ENCODE assay signal across 1 cellular context in genomic region chr14:24145700-24146621, GRCh38.
TF ChIP-seq lines count a peak whose summit lies in the region.

PSME2 (minus strand) TSS chr14:24146610; CDS start chr14:24146581, 29 bp downstream.

TF ChIP-seq in H1, 55 proteins besides CTCF, POLR2A, EP300 and RAD21:
- TF ChIP-seq E2F6 (IDR thresholded peaks at IDR 0.05) (no peak), BCL11A (IDR thresholded peaks at IDR 0.05; ENCODE audit: low read depth in 2 of 2, low read length in 2 of 2) (no peak), RXRA (IDR thresholded peaks at IDR 0.05; ENCODE audit: insufficient read depth, low read depth, low read length) (no peak), GTF2F1 (IDR thresholded peaks at IDR 0.05; ENCODE audit: borderline replicate concordance, low read depth, low read length) (no peak), RNF2 (IDR thresholded peaks at IDR 0.05; ENCODE audit: borderline replicate concordance, low read depth, low read length, missing control alignments, poor library complexity, severe bottlenecking) (no peak), SIX5 (IDR thresholded peaks at IDR 0.05; ENCODE audit: low read depth, low read length) (no peak), SIN3A (conservative IDR thresholded peaks at IDR 0.05 in 1 of 2, IDR thresholded peaks at IDR 0.05 in 1 of 2; ENCODE audit: low read depth in 1 of 2, low read length in 2 of 2) (peak; percentile 48 to 89; a peak in 2 of 4 replicates), ZNF274 (IDR thresholded peaks at IDR 0.05; ENCODE audit: borderline replicate concordance, extremely low read depth, low read length) (no peak), TAF1 (IDR thresholded peaks at IDR 0.05; ENCODE audit: low read depth, low read length) (no peak), PHF8 (conservative IDR thresholded peaks at IDR 0.05; ENCODE audit: low read depth, low read length) (0 out of 2 replicates have a peak, but pooled peaks have one; percentile 11), POLR2AphosphoS5 (IDR thresholded peaks at IDR 0.05; ENCODE audit: low read depth, low read length) (no peak), TAF7 (optimal IDR thresholded peaks at IDR 0.05; ENCODE audit: borderline replicate concordance, low read depth, low read length) (no peak), ASH2L (IDR thresholded peaks at IDR 0.05; ENCODE audit: low read length) (no peak), HDAC2 (IDR thresholded peaks at IDR 0.05; ENCODE audit: borderline replicate concordance in 1 of 2, low read depth in 2 of 2, low read length in 2 of 2) (no peak), KDM4A (IDR thresholded peaks at IDR 0.05; ENCODE audit: low read depth, low read length, severe bottlenecking) (peak; percentile 18), JUND (IDR thresholded peaks at IDR 0.05; ENCODE audit: low read length) (no peak), CBX8 (IDR thresholded peaks at IDR 0.05; ENCODE audit: borderline replicate concordance, low read depth, low read length) (no peak), CEBPB (IDR thresholded peaks at IDR 0.05; ENCODE audit: low read depth, low read length) (no peak), CTBP2 (IDR thresholded peaks at IDR 0.05; ENCODE audit: borderline replicate concordance, insufficient read depth, insufficient read length, low read length) (no peak), SRF (IDR thresholded peaks at IDR 0.05; ENCODE audit: low read depth, low read length) (no peak), SP4 (IDR thresholded peaks at IDR 0.05; ENCODE audit: low read length) (0 out of 2 replicates have a peak, but pooled peaks have one; percentile 14), POU5F1 (IDR thresholded peaks at IDR 0.05; ENCODE audit: low read depth, low read length) (no peak)
